In the genomic region with DNA sequence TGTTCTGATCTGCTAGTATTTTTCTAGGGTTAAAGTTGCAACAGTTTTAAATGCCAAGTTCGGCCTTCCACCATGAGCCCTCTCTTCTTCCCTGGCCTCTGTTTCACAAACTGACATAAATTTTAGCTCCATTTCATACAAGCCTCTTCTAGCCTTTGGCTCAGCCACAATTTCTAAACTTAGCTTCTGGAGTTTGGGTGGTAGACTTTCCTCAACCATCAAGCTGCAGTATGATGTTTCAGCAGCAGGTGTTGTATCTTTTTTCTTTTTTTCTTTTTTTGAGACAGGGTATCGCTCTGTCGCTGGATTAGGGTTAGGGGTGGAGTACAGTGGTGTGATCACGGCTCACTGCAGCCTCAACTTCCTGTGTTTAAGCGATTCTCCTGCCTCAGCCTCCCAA, we compare ENCODE assay signal across 18 cellular contexts. TPM values are rescaled to one million over a fixed set of nuclear protein-coding genes. Genes with fewer than 3 reads are reported as not detected.
DNase-seq lines count a peak whose midpoint lies in the region; ATAC-seq lines count a peak whose summit lies in the region.
"Had no signal": no experiment of that assay in that cellular context is flagged by ENCODE, and none has a peak within 500 bp of the region (broad histone marks: within the 10 kb centered on the region; RNA-seq: fewer than 3 reads in every experiment).

No MANE protein-coding gene starts in this region.

- no peak overlapping the region for H3K4ac ChIP-seq in mesenchymal stem cell (ENCODE audit: low read depth in 1 of 2, low read length in 2 of 2)

- no peak overlapping the region for H4K8ac ChIP-seq in mesenchymal stem cell (ENCODE audit: low read length)

- no peak overlapping the region for H3K4me3 Mint-ChIP-seq in activated CD8-positive, alpha-beta memory T cell treated with anti-CD3 and anti-CD28 coated beads, Interleukin-2, amount 10 ng/mL, durations not matched to agents 7 days and 5 days
- no peak overlapping the region for H3K4me3 Mint-ChIP-seq in effector memory CD8-positive, alpha-beta T cell
- no peak overlapping the region for H3K4me3 Mint-ChIP-seq in natural killer cell treated with Interleukin-12 subunit alpha and Interleukin-12 subunit beta and Interleukin-15 and Interleukin-18, amount 100 ng/mL, for 72 hours
- H3K4me3 Mint-ChIP-seq in stimulated activated effector memory CD8-positive, alpha-beta T cell treated with anti-CD3 and anti-CD28 coated beads, Interleukin-12 subunit alpha, Interleukin-12 subunit beta, amount 100 ng/mL, for 72 hours, result no peak overlapping the region
- H3K4me3 Mint-ChIP-seq: CD8-positive, alpha-beta memory T cell had no signal

- H3K23ac ChIP-seq in mesenchymal stem cell (ENCODE audit: low read length in 2 of 2), result no peak overlapping the region

- no peaks in the 10 kb centered on the region for H3K27me3 Mint-ChIP-seq in activated CD8-positive, alpha-beta memory T cell treated with anti-CD3 and anti-CD28 coated beads, Interleukin-2, amount 10 ng/mL, durations not matched to agents 7 days and 5 days
- H3K27me3 Mint-ChIP-seq in effector memory CD8-positive, alpha-beta T cell, result no peaks in the 10 kb centered on the region
- H3K27me3 Mint-ChIP-seq in natural killer cell treated with Interleukin-12 subunit alpha and Interleukin-12 subunit beta and Interleukin-15 and Interleukin-18, amount 100 ng/mL, for 72 hours, result no peaks in the 10 kb centered on the region
- H3K27me3 Mint-ChIP-seq: CD8-positive, alpha-beta memory T cell had no signal

- no peak overlapping the region for H3K27ac ChIP-seq in mesenchymal stem cell (ENCODE audit: low read length, poor library complexity, severe bottlenecking)
- H3K27ac ChIP-seq: BLaER1, GM23248, HL-60 had no signal

- H3K4me1 ChIP-seq in mesenchymal stem cell (ENCODE audit: control insufficient read depth, insufficient read depth, low read depth, low read length), result peaks cover 5% of the 10 kb centered on the region
- H3K4me1 ChIP-seq: Caco-2 had no signal

- no peak overlapping the region for H2BK15ac ChIP-seq in mesenchymal stem cell (ENCODE audit: low read depth, poor library complexity, severe bottlenecking)

- no peak for ATAC-seq in activated CD8-positive, alpha-beta memory T cell treated with anti-CD3 and anti-CD28 coated beads, Interleukin-2, amount 10 ng/mL, durations not matched to agents 7 days and 5 days
- ATAC-seq in effector memory CD8-positive, alpha-beta T cell (replicated peaks), result no peak
- no peak for ATAC-seq in natural killer cell treated with Interleukin-12 subunit alpha and Interleukin-12 subunit beta and Interleukin-15 and Interleukin-18, amount 100 ng/mL, for 72 hours
- no peak for ATAC-seq in stimulated activated effector memory CD8-positive, alpha-beta T cell treated with anti-CD3 and anti-CD28 coated beads, Interleukin-12 subunit alpha, Interleukin-12 subunit beta, amount 100 ng/mL, for 72 hours
- ATAC-seq: HCT116 had no signal

- no peak overlapping the region for H4K91ac ChIP-seq in mesenchymal stem cell (ENCODE audit: low read length)

- H2BK120ac ChIP-seq in mesenchymal stem cell (ENCODE audit: low read depth, low read length), result no peak overlapping the region

- peaks cover 25% of the 10 kb centered on the region for H3K36me3 Mint-ChIP-seq in activated CD8-positive, alpha-beta memory T cell treated with anti-CD3 and anti-CD28 coated beads, Interleukin-2, amount 10 ng/mL, durations not matched to agents 7 days and 5 days
- peaks cover 39% of the 10 kb centered on the region for H3K36me3 Mint-ChIP-seq in effector memory CD8-positive, alpha-beta T cell (ENCODE audit: insufficient read depth)
- peaks cover 16% of the 10 kb centered on the region for H3K36me3 Mint-ChIP-seq in natural killer cell treated with Interleukin-12 subunit alpha and Interleukin-12 subunit beta and Interleukin-15 and Interleukin-18, amount 100 ng/mL, for 72 hours
- H3K36me3 Mint-ChIP-seq in stimulated activated effector memory CD8-positive, alpha-beta T cell treated with anti-CD3 and anti-CD28 coated beads, Interleukin-12 subunit alpha, Interleukin-12 subunit beta, amount 100 ng/mL, for 72 hours, result peaks cover 63% of the 10 kb centered on the region

- peaks cover 26 to 68% of the 10 kb centered on the region in 2 experiments for H3K36me3 ChIP-seq in mesenchymal stem cell (ENCODE audit: control insufficient read depth in 1 of 2, insufficient read depth in 2 of 2, low read depth in 1 of 2, low read length in 2 of 2)

- H3K4me3 ChIP-seq in mesenchymal stem cell (ENCODE audit: insufficient read depth in 1 of 2, low read depth in 1 of 2, low read length in 2 of 2), result no peak overlapping the region
- H3K4me3 ChIP-seq: BLaER1, GM23248 had no signal

- 95% methylated on average over 2 of the region's 5 CpGs for WGBS in mesenchymal stem cell

- H2AFZ ChIP-seq in mesenchymal stem cell (ENCODE audit: low read depth, low read length), result no peak overlapping the region
- H2AFZ ChIP-seq: GM23248 had no signal

- H3K9me3 ChIP-seq in mesenchymal stem cell (ENCODE audit: control insufficient read depth, low read length), result no peaks in the 10 kb centered on the region
- H3K9me3 ChIP-seq: BLaER1, Caco-2 had no signal

- no peak overlapping the region for H3K14ac ChIP-seq in mesenchymal stem cell (ENCODE audit: low read length in 2 of 2)

- H3K4me1 Mint-ChIP-seq in activated CD8-positive, alpha-beta memory T cell treated with anti-CD3 and anti-CD28 coated beads, Interleukin-2, amount 10 ng/mL, durations not matched to agents 7 days and 5 days, result peaks cover 3% of the 10 kb centered on the region
- H3K4me1 Mint-ChIP-seq in effector memory CD8-positive, alpha-beta T cell (ENCODE audit: low read depth in 2 of 2), result peaks cover 4 to 7% of the 10 kb centered on the region in 2 donors
- peaks cover 41 to 43% of the 10 kb centered on the region in 2 donors for H3K4me1 Mint-ChIP-seq in natural killer cell treated with Interleukin-12 subunit alpha and Interleukin-12 subunit beta and Interleukin-15 and Interleukin-18, amount 100 ng/mL, for 72 hours (ENCODE audit: low read depth in 2 of 2)
- H3K4me1 Mint-ChIP-seq in stimulated activated effector memory CD8-positive, alpha-beta T cell treated with anti-CD3 and anti-CD28 coated beads, Interleukin-12 subunit alpha, Interleukin-12 subunit beta, amount 100 ng/mL, for 72 hours, result peaks cover 14% of the 10 kb centered on the region

- no peak overlapping the region for H3K18ac ChIP-seq in mesenchymal stem cell (ENCODE audit: low read depth in 1 of 2, low read length in 2 of 2)

- H2AK5ac ChIP-seq in mesenchymal stem cell (ENCODE audit: low read length, severe bottlenecking), result no peak overlapping the region

- peak overlapping the region; percentile 14 for H3K27ac Mint-ChIP-seq in activated CD8-positive, alpha-beta memory T cell treated with anti-CD3 and anti-CD28 coated beads, Interleukin-2, amount 10 ng/mL, durations not matched to agents 7 days and 5 days
- H3K27ac Mint-ChIP-seq in effector memory CD8-positive, alpha-beta T cell, result peak overlapping the region; percentile 15 to 71
- H3K27ac Mint-ChIP-seq in natural killer cell treated with Interleukin-12 subunit alpha and Interleukin-12 subunit beta and Interleukin-15 and Interleukin-18, amount 100 ng/mL, for 72 hours, result peak overlapping the region; percentile 59 to 85
- peak overlapping the region; percentile 70 for H3K27ac Mint-ChIP-seq in stimulated activated effector memory CD8-positive, alpha-beta T cell treated with anti-CD3 and anti-CD28 coated beads, Interleukin-12 subunit alpha, Interleukin-12 subunit beta, amount 100 ng/mL, for 72 hours

- no peak overlapping the region for H2BK12ac ChIP-seq in mesenchymal stem cell (ENCODE audit: low read length in 2 of 2)

- H3K9ac ChIP-seq in mesenchymal stem cell (ENCODE audit: low read length), result no peak overlapping the region
- H3K9ac ChIP-seq: BLaER1, GM23248 had no signal

- CTCF ChIA-PET in activated CD8-positive, alpha-beta memory T cell treated with anti-CD3 and anti-CD28 coated beads, Interleukin-2, amount 10 ng/mL, durations not matched to agents 7 days and 5 days (lab: Charles Lee), result interaction anchor here (1.3 kb wide), 1 partner anchor 35 kb away, joined by 6 read pairs; no protein-coding TSS in a partner anchor

- no peaks in the 10 kb centered on the region for H3K9me3 Mint-ChIP-seq in activated CD8-positive, alpha-beta memory T cell treated with anti-CD3 and anti-CD28 coated beads, Interleukin-2, amount 10 ng/mL, durations not matched to agents 7 days and 5 days (ENCODE audit: low read depth)
- H3K9me3 Mint-ChIP-seq in effector memory CD8-positive, alpha-beta T cell, result no peaks in the 10 kb centered on the region
- H3K9me3 Mint-ChIP-seq in natural killer cell treated with Interleukin-12 subunit alpha and Interleukin-12 subunit beta and Interleukin-15 and Interleukin-18, amount 100 ng/mL, for 72 hours, result no peaks in the 10 kb centered on the region
- no peaks in the 10 kb centered on the region for H3K9me3 Mint-ChIP-seq in stimulated activated effector memory CD8-positive, alpha-beta T cell treated with anti-CD3 and anti-CD28 coated beads, Interleukin-12 subunit alpha, Interleukin-12 subunit beta, amount 100 ng/mL, for 72 hours
- H3K9me3 Mint-ChIP-seq: CD8-positive, alpha-beta memory T cell had no signal

- no peaks in the 10 kb centered on the region for H3K27me3 ChIP-seq in mesenchymal stem cell (ENCODE audit: control insufficient read depth in 1 of 2, insufficient read depth in 1 of 2, low read length in 2 of 2)
- H3K27me3 ChIP-seq: BLaER1 had no signal

- peaks cover 32% of the 10 kb centered on the region for H3K79me1 ChIP-seq in mesenchymal stem cell (replicated peaks; ENCODE audit: low read length, poor library complexity, severe bottlenecking)

- H2BK5ac ChIP-seq in mesenchymal stem cell (ENCODE audit: low read depth, low read length, poor library complexity, severe bottlenecking), result no peak overlapping the region

- no peak overlapping the region for H3K4me2 ChIP-seq in mesenchymal stem cell (ENCODE audit: low read length, poor library complexity, severe bottlenecking)
- H3K4me2 ChIP-seq: BLaER1 had no signal

- no peak for DNase-seq in activated CD8-positive, alpha-beta memory T cell treated with anti-CD3 and anti-CD28 coated beads, Interleukin-2, amount 10 ng/mL, durations not matched to agents 7 days and 5 days
- no peak for DNase-seq in activated CD8-positive, alpha-beta memory T cell treated with anti-CD3 and anti-CD28 coated beads for 24 hours
- DNase-seq in effector memory CD8-positive, alpha-beta T cell, result no peak
- DNase-seq in natural killer cell treated with Interleukin-12 subunit alpha and Interleukin-12 subunit beta and Interleukin-15 and Interleukin-18, amount 100 ng/mL, for 72 hours (ENCODE audit: low spot score), result no peak
- DNase-seq in stimulated activated effector memory CD8-positive, alpha-beta T cell treated with anti-CD3 and anti-CD28 coated beads, Interleukin-12 subunit alpha, Interleukin-12 subunit beta, amount 100 ng/mL, for 72 hours (ENCODE audit: low spot score in 2 of 2), result no peak
- DNase-seq in kidney glomerular epithelial cell (lab: John Stamatoyannopoulos, UW), result no peak
- DNase-seq in mesenchymal stem cell, result no peak
- no peak for DNase-seq in NCI-H82 treated with DMSO at 0.1 percent for 48 hours (lab: John Stamatoyannopoulos, UW; ENCODE audit: unreplicated experiment)
- DNase-seq: 8988T; AML-193; Caco-2; CD8-positive, alpha-beta memory T cell; DND-41; GDM1; GM23248 had no signal

RNA-seq across cellular contexts. Expression of a gene that starts 29.4 kb away (rescaled TPM):
- 10 to 100 TPM; 53.9 to 61.4 TPM for total RNA-seq in activated CD8-positive, alpha-beta memory T cell treated with anti-CD3 and anti-CD28 coated beads, Interleukin-2, amount 10 ng/mL, durations not matched to agents 7 days and 5 days
- total RNA-seq in natural killer cell treated with Interleukin-12 subunit alpha and Interleukin-12 subunit beta and Interleukin-15 and Interleukin-18, amount 100 ng/mL, for 72 hours, result 10 to 100 TPM; 80.6 to 96.7 TPM
- polyA plus RNA-seq in mesenchymal stem cell (2013, experiment 1 of 2), result 32.0 TPM
- polyA plus RNA-seq in mesenchymal stem cell (2013, experiment 2 of 2), result 31.1 TPM

RNA-seq across cellular contexts. Expression of a gene that starts 30.0 kb away (rescaled TPM):
- total RNA-seq in activated CD8-positive, alpha-beta memory T cell treated with anti-CD3 and anti-CD28 coated beads, Interleukin-2, amount 10 ng/mL, durations not matched to agents 7 days and 5 days, result 10 to 100 TPM; 82.9 to 84.3 TPM
- 100 to 1,000 TPM in 1 of 2 donors, 10 to 100 TPM in 1; 78.6 to 105 TPM for total RNA-seq in natural killer cell treated with Interleukin-12 subunit alpha and Interleukin-12 subunit beta and Interleukin-15 and Interleukin-18, amount 100 ng/mL, for 72 hours
- polyA plus RNA-seq in mesenchymal stem cell (2013, experiment 1 of 2), result 60.7 TPM
- polyA plus RNA-seq in mesenchymal stem cell (2013, experiment 2 of 2), result 59.2 TPM

Comparison
In these comparisons a context has a peak if more than half of its experiments do, and no peak if none do; other contexts are left out.
1. H3K27ac Mint-ChIP-seq: peak in every context shown above with its lines; median percentile 72 in natural killer cell treated with Interleukin-12 subunit alpha and Interleukin-12 subunit beta and Interleukin-15 and Interleukin-18, amount 100 ng/mL, for 72 hours; 70 in stimulated activated effector memory CD8-positive, alpha-beta T cell treated with anti-CD3 and anti-CD28 coated beads, Interleukin-12 subunit alpha, Interleukin-12 subunit beta, amount 100 ng/mL, for 72 hours; 43 in effector memory CD8-positive, alpha-beta T cell; 14 in activated CD8-positive, alpha-beta memory T cell treated with anti-CD3 and anti-CD28 coated beads, Interleukin-2, amount 10 ng/mL, durations not matched to agents 7 days and 5 days.